In genomic region chrY:9623196-9623595, GRCh38 we compare ENCODE assay signal across 6 cellular contexts.
"Had no signal": no experiment of that assay in that cellular context is flagged by ENCODE, and none has a peak within 500 bp of the region (broad histone marks: within the 10 kb centered on the region; RNA-seq: fewer than 3 reads in every experiment).

No MANE protein-coding gene starts in this region.

- H3K9me3 Mint-ChIP-seq: HFFc6, IgD-negative memory B cell had no signal

- H3K4me1 Mint-ChIP-seq: GM23338, IgD-negative memory B cell had no signal

- H3K36me3 Mint-ChIP-seq: IgD-negative memory B cell had no signal

- H3K4me1 ChIP-seq: HAP-1 had no signal

- H3K27ac Mint-ChIP-seq: GM23338, HFFc6, IgD-negative memory B cell had no signal

- H3K4me3 Mint-ChIP-seq: GM23338, HFFc6, IgD-negative memory B cell had no signal

- H3K27me3 Mint-ChIP-seq: IgD-negative memory B cell had no signal

- H3K36me3 ChIP-seq: HAP-1 had no signal

- H3K27ac ChIP-seq: HL-60 had no signal

- H3K4me3 ChIP-seq: GM23338, HAP-1 had no signal

- H3K9me3 ChIP-seq: HAP-1 had no signal

- DNase-seq: H7, HFFc6 had no signal
